Comparison of ENCODE assay signal across 1 cellular context in the genomic region with DNA sequence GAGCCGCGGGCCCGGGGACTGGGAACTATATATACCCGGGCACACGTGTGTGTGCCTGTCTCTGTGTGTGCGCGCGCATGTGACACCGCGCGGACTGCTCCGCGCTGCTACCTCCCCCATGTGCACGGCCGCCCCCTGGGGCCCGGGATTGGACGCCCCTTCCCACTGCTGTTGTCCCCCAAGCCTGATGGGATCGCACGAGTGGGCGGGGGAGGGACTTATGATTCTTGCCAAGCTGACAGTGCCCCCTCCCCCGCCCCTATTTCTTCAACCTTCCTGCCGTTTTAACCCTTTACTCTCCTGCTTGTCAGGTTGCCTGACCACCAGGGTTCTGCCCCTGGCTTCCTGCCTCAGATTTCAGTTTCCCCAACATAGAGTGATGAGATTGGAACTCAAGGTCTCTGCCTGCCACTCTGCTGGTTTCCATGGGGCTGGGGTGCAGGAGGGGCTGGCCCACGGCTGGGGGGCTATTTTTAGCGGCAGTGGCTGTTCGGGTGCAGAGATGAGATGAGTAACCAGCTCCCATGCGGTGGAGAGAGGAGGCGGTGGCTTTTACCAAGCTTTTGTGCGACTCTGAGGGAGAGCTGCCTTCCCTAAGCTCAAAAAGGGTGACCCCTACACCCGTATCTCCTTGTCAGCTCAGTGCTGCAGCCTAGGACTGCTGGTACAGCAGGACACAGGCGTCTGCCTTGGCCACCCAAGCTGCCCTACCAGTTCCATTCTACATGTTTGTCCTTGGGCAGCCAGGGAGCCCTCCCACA.
TF ChIP-seq lines count a peak whose summit lies in the region.

A gene (minus strand): TSS at position 5 of the 761 bp plus-strand sequence. CDS start 88 bp downstream, outside the sequence.

TF ChIP-seq in endothelial cell of umbilical vein, 7 proteins besides CTCF, POLR2A, EP300 and RAD21:
- TF ChIP-seq GATA2 (IDR thresholded peaks at IDR 0.05; ENCODE audit: insufficient read depth, insufficient read length, low read depth, low read length): no peak
- TF ChIP-seq, protein P1, sequence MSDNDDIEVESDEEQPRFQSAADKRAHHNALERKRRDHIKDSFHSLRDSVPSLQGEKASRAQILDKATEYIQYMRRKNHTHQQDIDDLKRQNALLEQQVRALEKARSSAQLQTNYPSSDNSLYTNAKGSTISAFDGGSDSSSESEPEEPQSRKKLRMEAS (IDR thresholded peaks at IDR 0.05; ENCODE audit: insufficient read depth, insufficient read length): peak; percentile 24
